9 cellular contexts compared by ENCODE assay signal in genomic region chr1:12601690-12602632, GRCh38. TPM values are rescaled to one million over a fixed set of nuclear protein-coding genes. Genes with fewer than 3 reads are reported as not detected.
DNase-seq lines count a peak whose midpoint lies in the region; ATAC-seq, FAIRE-seq and TF ChIP-seq lines count a peak whose summit lies in the region.
"Had no signal": no experiment of that assay in that cellular context is flagged by ENCODE, and none has a peak within 500 bp of the region (broad histone marks: within the 10 kb centered on the region; RNA-seq: fewer than 3 reads in every experiment).

No MANE protein-coding gene starts in this region.

- POLR2A ChIA-PET in OCI-LY7 (lab: Charles Lee): no interaction called here

- no peak overlapping the region for H2AFZ ChIP-seq in OCI-LY7 (ENCODE audit: low read length)

- H3K4me3 ChIP-seq in OCI-LY7 (ENCODE audit: low read depth, low read length, poor library complexity, severe bottlenecking): no peak overlapping the region

- no peaks in the 10 kb centered on the region for H3K9me3 ChIP-seq in OCI-LY7 (ENCODE audit: low read length)

- BruUV-seq in OCI-LY7 (replicated peaks; lab: Mats Ljungman, UMichigan): no TSS peak

- H4K20me1 ChIP-seq in OCI-LY7 (ENCODE audit: insufficient read depth, low read length): no peaks in the 10 kb centered on the region

- no peaks in the 10 kb centered on the region for H3K9me2 ChIP-seq in OCI-LY7 (ENCODE audit: insufficient read depth, low read length)

- no peak for ATAC-seq in GM19397 (IDR thresholded peaks at IDR 0.05; ENCODE audit: unreplicated experiment)

- DNase-seq in ELR (ENCODE audit: low read depth): peak; percentile 32
- peak; percentile 94 for DNase-seq in RCC 7860 (ENCODE audit: low spot score)
- peak; percentile 92 for DNase-seq in fibroblast of gingiva (ENCODE audit: low read depth)
- no peak for DNase-seq in progenitor cell of endocrine pancreas (ENCODE audit: low spot score, unreplicated experiment)
- no peak for DNase-seq in posterior vena cava (ENCODE audit: low spot score)
- no peak for DNase-seq in OCI-LY7 (ENCODE audit: low spot score)
- no peak for DNase-seq in iPS-NIHi11 (ENCODE audit: low spot score)
- DNase-seq: NCI-H1436 treated with DMSO at 0.1 percent for 48 hours had no signal

- intact Hi-C loops in posterior vena cava (cut with DNase I) (no loop called here), OCI-LY7 (cut with micrococcal nuclease; ENCODE audit: unreplicated experiment) (no loop called here)

- peak overlapping the region; percentile 20 for H3K4me3 Mint-ChIP-seq in progenitor cell of endocrine pancreas (ENCODE audit: low read depth)

- H3K27me3 Mint-ChIP-seq in progenitor cell of endocrine pancreas: no peaks in the 10 kb centered on the region

- H3K4me1 ChIP-seq in OCI-LY7 (ENCODE audit: insufficient read depth, low read length, poor library complexity, severe bottlenecking): no peaks in the 10 kb centered on the region

- peak overlapping the region; percentile 52 for H3K27ac Mint-ChIP-seq in progenitor cell of endocrine pancreas

- CTCF ChIA-PET in OCI-LY7 (lab: Charles Lee; ENCODE audit: unreplicated experiment): interaction anchor here (0.6 kb wide), 1 partner anchor 979 kb away, joined by 4 read pairs; no protein-coding TSS in a partner anchor

- TF ChIP-seq CTCF in progenitor cell of endocrine pancreas (IDR thresholded peaks at IDR 0.05; ENCODE audit: unreplicated experiment): no peak
- TF ChIP-seq CTCF in OCI-LY7 (conservative IDR thresholded peaks at IDR 0.05; ENCODE audit: low read length): no peak

- peaks cover 24% of the 10 kb centered on the region for H3K36me3 Mint-ChIP-seq in progenitor cell of endocrine pancreas (ENCODE audit: insufficient read depth)

- H3K9me3 Mint-ChIP-seq in progenitor cell of endocrine pancreas (ENCODE audit: low read depth): no peaks in the 10 kb centered on the region

- H3K36me3 ChIP-seq in OCI-LY7 (ENCODE audit: insufficient read depth, low read length): no peaks in the 10 kb centered on the region

- peaks cover 76% of the 10 kb centered on the region for H3K4me1 Mint-ChIP-seq in progenitor cell of endocrine pancreas (ENCODE audit: low read depth)

- H3K4me2 ChIP-seq in OCI-LY7 (ENCODE audit: low read length): no peak overlapping the region

- FAIRE-seq in RCC 7860 (lab: Jason Lieb, UNC): peak; percentile 77

- no peaks in the 10 kb centered on the region for H3K79me2 ChIP-seq in OCI-LY7 (ENCODE audit: insufficient read depth, low read depth, low read length)

- H3K27ac ChIP-seq in OCI-LY7 (ENCODE audit: low read depth, low read length, poor library complexity, severe bottlenecking): no peak overlapping the region

RNA-seq across cellular contexts. Expression of gene DHRS3, which starts 16.0 kb away (rescaled TPM):
- total RNA-seq in progenitor cell of endocrine pancreas (176 and 214 TPM in 2 replicates), posterior vena cava (100 to 1,000 TPM; 107 to 144 TPM), OCI-LY7 (2022) (not detected in 2 replicates)
- total RNA-seq in OCI-LY7 (2014; rRNA removed; shearing (Covaris generic)): not detected in 2 replicates

RNA-seq across cellular contexts. Expression of gene AADACL4, which starts 41.9 kb away (rescaled TPM):
- total RNA-seq in progenitor cell of endocrine pancreas: 0.24 TPM in 2 replicates
- not detected for total RNA-seq in posterior vena cava
- total RNA-seq in OCI-LY7 (2014; rRNA removed; shearing (Covaris generic)): not detected in 2 replicates
- total RNA-seq in OCI-LY7 (2022): not detected in 2 replicates

Comparison
In these comparisons a context has a peak if more than half of its experiments do, and no peak if none do; other contexts are left out.
1. DNase-seq: peak in ELR (single experiment), RCC 7860 (single experiment) and fibroblast of gingiva (single experiment); none in progenitor cell of endocrine pancreas (single experiment), posterior vena cava (single experiment), OCI-LY7 (single experiment) and iPS-NIHi11 (single experiment).
2. RNA of gene DHRS3, which starts 16.0 kb away (total RNA-seq): 176 to 214 TPM in progenitor cell of endocrine pancreas and 107 to 144 TPM in posterior vena cava; not detected in OCI-LY7; every median in the first group is over 100 times any median in the second.